31 cellular contexts compared by ENCODE assay signal in genomic region chr7:84153005-84153404, GRCh38. TPM values are rescaled to one million over a fixed set of nuclear protein-coding genes. Genes with fewer than 3 reads are reported as not detected.
"Had no signal": no experiment of that assay in that cellular context is flagged by ENCODE, and none has a peak within 500 bp of the region (broad histone marks: within the 10 kb centered on the region; RNA-seq: fewer than 3 reads in every experiment).

No MANE protein-coding gene starts in this region.

- H3K9me3 Mint-ChIP-seq: activated CD8-positive, alpha-beta T cell treated with anti-CD3 and anti-CD28 coated beads for 36 hours; activated T-cell treated with anti-CD3 and anti-CD28 coated beads, Interleukin-2, amount 50 U/mL, for 4 hours; T-helper 2 cell treated with Interferon-gamma antibody and Interleukin-4, amounts not matched to agents 5 μg/mL and 100 μg/mL, for 36 hours had no signal

- H3K27ac ChIP-seq: brain microvascular endothelial cell, epithelial cell of prostate, esophagus squamous epithelium, gastroesophageal sphincter, heart right ventricle, hepatocyte, WERI-Rb-1 had no signal

- H3K27me3 Mint-ChIP-seq: activated B cell treated with CpG ODN at 0.5 μM for 24 hours; activated CD8-positive, alpha-beta T cell treated with anti-CD3 and anti-CD28 coated beads for 36 hours; activated naive CD8-positive, alpha-beta T cell; activated T-helper 17 cell treated with anti-CD3 and anti-CD28 coated beads, Interleukin-2, amount 50 U/mL, for 72 hours; effector memory CD8-positive, alpha-beta T cell had no signal

- H3K4me3 Mint-ChIP-seq: activated B cell treated with CpG ODN at 0.5 μM for 24 hours; activated CD8-positive, alpha-beta T cell treated with anti-CD3 and anti-CD28 coated beads for 36 hours; activated naive CD8-positive, alpha-beta T cell; activated T-cell treated with anti-CD3 and anti-CD28 coated beads, Interleukin-2, amount 50 U/mL, for 4 hours; activated T-helper 17 cell treated with anti-CD3 and anti-CD28 coated beads, Interleukin-2, amount 50 U/mL, for 72 hours; effector memory CD8-positive, alpha-beta T cell; T-helper 2 cell treated with Interferon-gamma antibody and Interleukin-4, amounts not matched to agents 5 μg/mL and 100 μg/mL, for 36 hours had no signal

- H3K27ac Mint-ChIP-seq: activated B cell treated with CpG ODN at 0.5 μM for 24 hours; activated CD8-positive, alpha-beta T cell treated with anti-CD3 and anti-CD28 coated beads for 36 hours; activated naive CD8-positive, alpha-beta T cell; activated T-helper 17 cell treated with anti-CD3 and anti-CD28 coated beads, Interleukin-2, amount 50 U/mL, for 72 hours; effector memory CD8-positive, alpha-beta T cell; T-helper 2 cell treated with Interferon-gamma antibody and Interleukin-4, amounts not matched to agents 5 μg/mL and 100 μg/mL, for 36 hours had no signal

- H3K27me3 ChIP-seq: brain microvascular endothelial cell, esophagus squamous epithelium, gastroesophageal sphincter, heart right ventricle, hepatocyte had no signal

- H3K4me3 ChIP-seq: esophagus squamous epithelium, gastroesophageal sphincter, heart right ventricle, hepatocyte had no signal

- DNase-seq: activated B cell treated with CpG ODN at 0.5 μM for 24 hours; activated CD4-positive, alpha-beta T cell treated with anti-CD3 and anti-CD28 coated beads for 48 hours; activated CD4-positive, alpha-beta T cell treated with anti-CD3 and anti-CD28 coated beads, Interleukin-2, amount 50 U/mL, for 1 hour; activated CD4-positive, alpha-beta T cell treated with anti-CD3 and anti-CD28 coated beads, Interleukin-2, amount 50 U/mL, for 48 hours; activated CD8-positive, alpha-beta memory T cell treated with anti-CD3 and anti-CD28 coated beads for 24 hours; activated CD8-positive, alpha-beta T cell treated with anti-CD3 and anti-CD28 coated beads for 36 hours; activated effector memory CD4-positive, alpha-beta T cell treated with Interleukin-2 at 50 U/mL for 16 hours; activated gamma-delta T cell treated with Interleukin-2 at 50 U/mL for 16 hours; activated naive CD4-positive, alpha-beta T cell treated with anti-CD3 and anti-CD28 coated beads, Interleukin-2, amount 50 U/mL, for 16 hours; activated naive CD4-positive, alpha-beta T cell treated with Interleukin-2 at 50 U/mL for 16 hours; activated T-cell treated with anti-CD3 and anti-CD28 coated beads, Interleukin-2, amount 50 U/mL, for 4 hours; amniotic stem cell; anterior cingulate cortex; brain microvascular endothelial cell; caudate nucleus; cortex of kidney; dermis blood vessel endothelial cell; effector CD4-positive, alpha-beta T cell; effector memory CD8-positive, alpha-beta T cell; esophagus squamous epithelium; foreskin melanocyte; heart right ventricle; T1000; WERI-Rb-1 had no signal

- H3K9me3 ChIP-seq: esophagus squamous epithelium, gastroesophageal sphincter, heart right ventricle had no signal

- H3K4me1 Mint-ChIP-seq: activated B cell treated with CpG ODN at 0.5 μM for 24 hours; activated T-helper 17 cell treated with anti-CD3 and anti-CD28 coated beads, Interleukin-2, amount 50 U/mL, for 72 hours had no signal

- ATAC-seq: activated CD4-positive, CD25-positive, alpha-beta regulatory T cell treated with anti-CD3 and anti-CD28 coated beads, Interleukin-2, amount 50 U/mL, for 24 hours; activated CD8-positive, alpha-beta T cell treated with anti-CD3 and anti-CD28 coated beads for 36 hours; activated T-cell treated with anti-CD3 and anti-CD28 coated beads, Interleukin-2, amount 50 U/mL, for 4 hours; activated T-helper 17 cell treated with anti-CD3 and anti-CD28 coated beads, Interleukin-2, amount 50 U/mL, for 72 hours; effector memory CD8-positive, alpha-beta T cell; gastroesophageal sphincter; heart right ventricle had no signal

- H3K36me3 ChIP-seq: brain microvascular endothelial cell, esophagus squamous epithelium, gastroesophageal sphincter, heart right ventricle, WERI-Rb-1 had no signal

- H3K36me3 Mint-ChIP-seq: activated naive CD8-positive, alpha-beta T cell had no signal

- H3K4me1 ChIP-seq: esophagus squamous epithelium, heart right ventricle had no signal

RNA-seq across cellular contexts. Expression of gene SEMA3A, which starts 41.6 kb away (rescaled TPM):
- total RNA-seq: activated B cell treated with CpG ODN at 0.5 μM for 24 hours had no signal
